In genomic region chr3:140540262-140540661, GRCh38 we compare ENCODE assay signal across 16 cellular contexts.
DNase-seq lines count a peak whose midpoint lies in the region; ATAC-seq and TF ChIP-seq lines count a peak whose summit lies in the region.
"Had no signal": no experiment of that assay in that cellular context is flagged by ENCODE, and none has a peak within 500 bp of the region (broad histone marks: within the 10 kb centered on the region; RNA-seq: fewer than 3 reads in every experiment).

No MANE protein-coding gene starts in this region.

- no peaks in the 10 kb centered on the region for H3K4me1 ChIP-seq in stomach
- no peaks in the 10 kb centered on the region; the same call in 1 of the 2 replicates for H3K4me1 ChIP-seq in BE2C
- H3K4me1 ChIP-seq: uterus had no signal

- no peak for TF ChIP-seq POLR2A in stomach (IDR thresholded peaks at IDR 0.05)

- H3K9me3 ChIP-seq in stomach: peaks cover 0 to under 1% (median 0%) of the 10 kb centered on the region in 4 donors
- no peaks in the 10 kb centered on the region for H3K9me3 ChIP-seq in BE2C
- H3K9me3 ChIP-seq: breast epithelium, uterus had no signal

- WGBS in stomach, 5 donors: 82 to 92% (median 90%) methylated on average over 5 of the region's 5 CpGs

- no peak overlapping the region for H3K27ac ChIP-seq in stomach
- H3K27ac ChIP-seq: breast epithelium, uterus had no signal

- no peaks in the 10 kb centered on the region for H3K27me3 ChIP-seq in stomach
- H3K27me3 ChIP-seq in BE2C: no peaks in the 10 kb centered on the region
- H3K27me3 ChIP-seq: breast epithelium, uterus had no signal

- H3K36me3 ChIP-seq in stomach (no peaks in the 10 kb centered on the region), BE2C (no peaks in the 10 kb centered on the region)
- H3K36me3 ChIP-seq: breast epithelium, uterus had no signal

- TF ChIP-seq CTCF in stomach (IDR thresholded peaks at IDR 0.05): no peak
- TF ChIP-seq CTCF in BE2C (IDR thresholded peaks at IDR 0.05; ENCODE audit: low read depth, low read length): no peak

- TF ChIP-seq EP300 in stomach (IDR thresholded peaks at IDR 0.05): no peak

- DNase-seq in stomach (no peak), COLO668 (lab: John Stamatoyannopoulos, UW; ENCODE audit: unreplicated experiment) (no peak), BE2C (no peak), medulla oblongata (ENCODE audit: extremely low spot score) (no peak)
- DNase-seq: activated gamma-delta T cell treated with Interleukin-2 at 50 U/mL for 16 hours, kidney, NCI-H345, T-helper 17 cell, uterus had no signal

- intact Hi-C loops in stomach (cut with DNase I; ENCODE audit: low total_unique reads): no loop called here

- H3K4me3 ChIP-seq in stomach (no peak overlapping the region), BE2C (ENCODE audit: low read depth, low read length) (no peak overlapping the region)
- H3K4me3 ChIP-seq: breast epithelium, GM23338, uterus had no signal

- ATAC-seq in GM18499 (IDR thresholded peaks at IDR 0.05; ENCODE audit: insufficient read depth, unreplicated experiment) (peak; percentile 66), GM19397 (IDR thresholded peaks at IDR 0.05; ENCODE audit: unreplicated experiment) (peak; percentile 83), HG02763 (IDR thresholded peaks at IDR 0.05; ENCODE audit: unreplicated experiment) (peak; percentile 69), HG03460 (IDR thresholded peaks at IDR 0.05; ENCODE audit: unreplicated experiment) (peak; percentile 70)
- ATAC-seq: GM23338, Panc1, T-helper 17 cell had no signal
